Comparison of ENCODE assay signal across 1 cellular context in the genomic region with DNA sequence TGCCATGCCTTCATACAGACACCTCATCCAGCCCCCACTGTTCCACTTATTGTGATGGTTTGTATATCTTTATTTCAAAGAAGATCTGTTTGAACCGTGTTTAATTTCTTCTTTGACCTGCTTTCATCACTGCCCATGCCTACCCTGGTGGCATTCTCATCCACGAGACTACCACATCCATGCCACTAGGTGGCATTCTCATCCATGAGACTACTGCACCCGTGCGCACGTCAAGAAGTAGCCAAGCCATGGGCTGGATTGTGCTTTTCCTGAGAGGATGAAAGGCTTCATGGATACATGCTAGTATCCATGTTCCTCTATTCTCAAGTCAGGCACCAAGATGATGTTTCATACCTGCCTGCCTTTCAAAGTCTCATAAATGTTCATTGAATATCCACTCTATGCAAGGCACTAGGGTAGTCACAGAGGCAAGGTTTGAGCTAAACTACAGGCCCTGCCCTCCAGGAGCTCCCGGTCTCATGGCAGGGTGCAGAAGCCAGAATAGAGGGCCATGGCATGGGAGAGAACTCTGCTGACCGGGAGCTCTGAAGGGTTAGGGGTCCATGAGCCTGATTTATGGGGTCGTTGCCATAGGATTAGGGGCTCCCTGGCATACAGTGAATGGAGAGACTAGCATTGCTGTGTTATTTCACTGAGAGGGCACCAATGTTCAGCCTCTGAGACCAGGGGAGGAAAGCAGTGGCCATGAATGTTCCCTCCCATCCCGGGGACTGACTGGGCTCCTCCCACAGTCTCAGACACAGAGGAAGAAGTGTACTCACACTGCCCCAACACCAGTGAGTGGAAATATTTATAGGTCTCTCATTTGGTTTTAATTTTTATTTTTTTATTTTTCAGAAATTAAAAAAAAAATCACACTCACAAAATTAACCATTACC.
TF ChIP-seq lines count a peak whose summit lies in the region.

No MANE protein-coding gene starts in this region.

TF ChIP-seq in K562, 482 proteins besides CTCF, POLR2A, EP300 and RAD21:
- TF ChIP-seq, protein P1, sequence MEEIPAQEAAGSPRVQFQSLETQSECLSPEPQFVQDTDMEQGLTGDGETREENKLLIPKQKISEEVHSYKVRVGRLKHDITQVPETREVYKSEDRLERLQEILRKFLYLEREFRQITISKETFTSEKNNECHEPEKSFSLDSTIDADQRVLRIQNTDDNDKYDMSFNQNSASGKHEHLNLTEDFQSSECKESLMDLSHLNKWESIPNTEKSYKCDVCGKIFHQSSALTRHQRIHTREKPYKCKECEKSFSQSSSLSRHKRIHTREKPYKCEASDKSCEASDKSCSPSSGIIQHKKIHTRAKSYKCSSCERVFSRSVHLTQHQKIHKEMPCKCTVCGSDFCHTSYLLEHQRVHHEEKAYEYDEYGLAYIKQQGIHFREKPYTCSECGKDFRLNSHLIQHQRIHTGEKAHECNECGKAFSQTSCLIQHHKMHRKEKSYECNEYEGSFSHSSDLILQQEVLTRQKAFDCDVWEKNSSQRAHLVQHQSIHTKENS (CRISPR knock-in tag; IDR thresholded peaks at IDR 0.05), result no peak
- TF ChIP-seq, protein P2, sequence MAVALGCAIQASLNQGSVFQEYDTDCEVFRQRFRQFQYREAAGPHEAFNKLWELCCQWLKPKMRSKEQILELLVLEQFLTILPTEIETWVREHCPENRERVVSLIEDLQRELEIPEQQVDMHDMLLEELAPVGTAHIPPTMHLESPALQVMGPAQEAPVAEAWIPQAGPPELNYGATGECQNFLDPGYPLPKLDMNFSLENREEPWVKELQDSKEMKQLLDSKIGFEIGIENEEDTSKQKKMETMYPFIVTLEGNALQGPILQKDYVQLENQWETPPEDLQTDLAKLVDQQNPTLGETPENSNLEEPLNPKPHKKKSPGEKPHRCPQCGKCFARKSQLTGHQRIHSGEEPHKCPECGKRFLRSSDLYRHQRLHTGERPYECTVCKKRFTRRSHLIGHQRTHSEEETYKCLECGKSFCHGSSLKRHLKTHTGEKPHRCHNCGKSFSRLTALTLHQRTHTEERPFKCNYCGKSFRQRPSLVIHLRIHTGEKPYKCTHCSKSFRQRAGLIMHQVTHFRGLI (CRISPR knock-in tag; IDR thresholded peaks at IDR 0.05), result no peak
- TF ChIP-seq MAFK (IDR thresholded peaks at IDR 0.05; ENCODE audit: low read length) (no peak), ZNF3 (CRISPR knock-in tag; IDR thresholded peaks at IDR 0.05) (no peak), ZNF431 (CRISPR knock-in tag; IDR thresholded peaks at IDR 0.05) (no peak), XRCC3 (IDR thresholded peaks at IDR 0.05) (no peak)
- TF ChIP-seq, protein P3, sequence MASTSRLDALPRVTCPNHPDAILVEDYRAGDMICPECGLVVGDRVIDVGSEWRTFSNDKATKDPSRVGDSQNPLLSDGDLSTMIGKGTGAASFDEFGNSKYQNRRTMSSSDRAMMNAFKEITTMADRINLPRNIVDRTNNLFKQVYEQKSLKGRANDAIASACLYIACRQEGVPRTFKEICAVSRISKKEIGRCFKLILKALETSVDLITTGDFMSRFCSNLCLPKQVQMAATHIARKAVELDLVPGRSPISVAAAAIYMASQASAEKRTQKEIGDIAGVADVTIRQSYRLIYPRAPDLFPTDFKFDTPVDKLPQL (IDR thresholded peaks at IDR 0.05; ENCODE audit: extremely low read depth, insufficient read length), result no peak
- TF ChIP-seq, protein P4, sequence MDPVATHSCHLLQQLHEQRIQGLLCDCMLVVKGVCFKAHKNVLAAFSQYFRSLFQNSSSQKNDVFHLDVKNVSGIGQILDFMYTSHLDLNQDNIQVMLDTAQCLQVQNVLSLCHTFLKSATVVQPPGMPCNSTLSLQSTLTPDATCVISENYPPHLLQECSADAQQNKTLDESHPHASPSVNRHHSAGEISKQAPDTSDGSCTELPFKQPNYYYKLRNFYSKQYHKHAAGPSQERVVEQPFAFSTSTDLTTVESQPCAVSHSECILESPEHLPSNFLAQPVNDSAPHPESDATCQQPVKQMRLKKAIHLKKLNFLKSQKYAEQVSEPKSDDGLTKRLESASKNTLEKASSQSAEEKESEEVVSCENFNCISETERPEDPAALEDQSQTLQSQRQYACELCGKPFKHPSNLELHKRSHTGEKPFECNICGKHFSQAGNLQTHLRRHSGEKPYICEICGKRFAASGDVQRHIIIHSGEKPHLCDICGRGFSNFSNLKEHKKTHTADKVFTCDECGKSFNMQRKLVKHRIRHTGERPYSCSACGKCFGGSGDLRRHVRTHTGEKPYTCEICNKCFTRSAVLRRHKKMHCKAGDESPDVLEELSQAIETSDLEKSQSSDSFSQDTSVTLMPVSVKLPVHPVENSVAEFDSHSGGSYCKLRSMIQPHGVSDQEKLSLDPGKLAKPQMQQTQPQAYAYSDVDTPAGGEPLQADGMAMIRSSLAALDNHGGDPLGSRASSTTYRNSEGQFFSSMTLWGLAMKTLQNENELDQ (CRISPR knock-in tag; IDR thresholded peaks at IDR 0.05; ENCODE audit: borderline replicate concordance), result no peak
- TF ChIP-seq, protein P5, sequence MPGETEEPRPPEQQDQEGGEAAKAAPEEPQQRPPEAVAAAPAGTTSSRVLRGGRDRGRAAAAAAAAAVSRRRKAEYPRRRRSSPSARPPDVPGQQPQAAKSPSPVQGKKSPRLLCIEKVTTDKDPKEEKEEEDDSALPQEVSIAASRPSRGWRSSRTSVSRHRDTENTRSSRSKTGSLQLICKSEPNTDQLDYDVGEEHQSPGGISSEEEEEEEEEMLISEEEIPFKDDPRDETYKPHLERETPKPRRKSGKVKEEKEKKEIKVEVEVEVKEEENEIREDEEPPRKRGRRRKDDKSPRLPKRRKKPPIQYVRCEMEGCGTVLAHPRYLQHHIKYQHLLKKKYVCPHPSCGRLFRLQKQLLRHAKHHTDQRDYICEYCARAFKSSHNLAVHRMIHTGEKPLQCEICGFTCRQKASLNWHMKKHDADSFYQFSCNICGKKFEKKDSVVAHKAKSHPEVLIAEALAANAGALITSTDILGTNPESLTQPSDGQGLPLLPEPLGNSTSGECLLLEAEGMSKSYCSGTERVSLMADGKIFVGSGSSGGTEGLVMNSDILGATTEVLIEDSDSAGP (CRISPR knock-in tag; IDR thresholded peaks at IDR 0.05), result no peak
- TF ChIP-seq, protein P6, sequence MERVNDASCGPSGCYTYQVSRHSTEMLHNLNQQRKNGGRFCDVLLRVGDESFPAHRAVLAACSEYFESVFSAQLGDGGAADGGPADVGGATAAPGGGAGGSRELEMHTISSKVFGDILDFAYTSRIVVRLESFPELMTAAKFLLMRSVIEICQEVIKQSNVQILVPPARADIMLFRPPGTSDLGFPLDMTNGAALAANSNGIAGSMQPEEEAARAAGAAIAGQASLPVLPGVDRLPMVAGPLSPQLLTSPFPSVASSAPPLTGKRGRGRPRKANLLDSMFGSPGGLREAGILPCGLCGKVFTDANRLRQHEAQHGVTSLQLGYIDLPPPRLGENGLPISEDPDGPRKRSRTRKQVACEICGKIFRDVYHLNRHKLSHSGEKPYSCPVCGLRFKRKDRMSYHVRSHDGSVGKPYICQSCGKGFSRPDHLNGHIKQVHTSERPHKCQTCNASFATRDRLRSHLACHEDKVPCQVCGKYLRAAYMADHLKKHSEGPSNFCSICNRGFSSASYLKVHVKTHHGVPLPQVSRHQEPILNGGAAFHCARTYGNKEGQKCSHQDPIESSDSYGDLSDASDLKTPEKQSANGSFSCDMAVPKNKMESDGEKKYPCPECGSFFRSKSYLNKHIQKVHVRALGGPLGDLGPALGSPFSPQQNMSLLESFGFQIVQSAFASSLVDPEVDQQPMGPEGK (CRISPR knock-in tag; IDR thresholded peaks at IDR 0.05; ENCODE audit: borderline replicate concordance), result no peak
